1 cellular context compared by ENCODE assay signal in the genomic region with DNA sequence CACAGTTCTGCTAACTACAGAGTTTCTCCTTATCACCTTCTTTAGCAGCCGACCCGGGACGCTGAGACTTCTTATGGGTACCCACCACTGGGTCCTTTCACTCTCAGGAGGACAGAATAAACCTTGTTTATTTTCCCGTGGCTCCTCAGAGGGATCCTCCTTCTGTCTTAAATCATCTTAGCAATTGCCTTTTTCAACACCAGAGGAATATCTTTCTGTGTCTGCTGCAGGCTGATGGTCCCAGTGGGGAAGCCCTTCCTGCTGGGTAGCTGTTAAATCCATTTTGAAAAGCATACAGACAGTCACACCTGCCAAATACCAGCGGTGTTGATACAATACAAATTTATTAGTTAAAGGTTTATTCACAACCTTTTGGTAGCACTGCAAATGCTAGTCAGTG.
TF ChIP-seq lines count a peak whose summit lies in the region.

No MANE protein-coding gene starts in this region.

TF ChIP-seq in IMR-90, 13 proteins besides CTCF, POLR2A, EP300 and RAD21 (continued from another document):
- TF ChIP-seq NFE2L2 (IDR thresholded peaks at IDR 0.05; ENCODE audit: low read depth, low read length) (no peak), SMC3 (IDR thresholded peaks at IDR 0.05; ENCODE audit: low read depth, low read length) (no peak), CEBPB (IDR thresholded peaks at IDR 0.05; ENCODE audit: low read depth, low read length) (no peak), MAFK (IDR thresholded peaks at IDR 0.05; ENCODE audit: low read depth, low read length) (no peak), FOS (IDR thresholded peaks at IDR 0.05; ENCODE audit: low read depth, low read length) (no peak)
- TF ChIP-seq, protein P1, sequence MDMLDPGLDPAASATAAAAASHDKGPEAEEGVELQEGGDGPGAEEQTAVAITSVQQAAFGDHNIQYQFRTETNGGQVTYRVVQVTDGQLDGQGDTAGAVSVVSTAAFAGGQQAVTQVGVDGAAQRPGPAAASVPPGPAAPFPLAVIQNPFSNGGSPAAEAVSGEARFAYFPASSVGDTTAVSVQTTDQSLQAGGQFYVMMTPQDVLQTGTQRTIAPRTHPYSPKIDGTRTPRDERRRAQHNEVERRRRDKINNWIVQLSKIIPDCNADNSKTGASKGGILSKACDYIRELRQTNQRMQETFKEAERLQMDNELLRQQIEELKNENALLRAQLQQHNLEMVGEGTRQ (IDR thresholded peaks at IDR 0.05; ENCODE audit: low read depth, low read length), result no peak
